Comparison of ENCODE assay signal across 1 cellular context in genomic region chr7:129054438-129055293, GRCh38.
TF ChIP-seq lines count a peak whose summit lies in the region.

TSS of gene TNPO3 (minus strand) at chr7:129055111. CDS start at chr7:129054770, 341 bp downstream.

TF ChIP-seq in HepG2, 621 proteins besides CTCF, POLR2A, EP300 and RAD21 (continued from another document and continues in another):
- TF ChIP-seq ZNF609 (CRISPR knock-in tag; IDR thresholded peaks at IDR 0.05; ENCODE audit: borderline replicate concordance) (peak; percentile 38; the same call in 1 of the 2 replicates), IKZF5 (CRISPR knock-in tag; IDR thresholded peaks at IDR 0.05) (peak; percentile 78), AHR (CRISPR knock-in tag; IDR thresholded peaks at IDR 0.05) (peak; percentile 79), DNMT3B (CRISPR knock-in tag; conservative IDR thresholded peaks at IDR 0.05) (no peak; the same call in 1 of the 2 replicates), PATZ1 (CRISPR knock-in tag; IDR thresholded peaks at IDR 0.05) (peak; percentile 22; the same call in 1 of the 2 replicates), USF2 (IDR thresholded peaks at IDR 0.05; ENCODE audit: low read depth, low read length) (no peak), USF2 (CRISPR knock-in tag; IDR thresholded peaks at IDR 0.05; ENCODE audit: borderline replicate concordance) (no peak), ZNF362 (CRISPR knock-in tag; IDR thresholded peaks at IDR 0.05; ENCODE audit: borderline replicate concordance) (peak; percentile 28; the same call in 1 of the 2 replicates), ZBTB26 (CRISPR knock-in tag; IDR thresholded peaks at IDR 0.05; ENCODE audit: borderline replicate concordance) (peak; percentile 57; the same call in 1 of the 2 replicates), EEA1 (CRISPR knock-in tag; IDR thresholded peaks at IDR 0.05; ENCODE audit: borderline replicate concordance) (peak; percentile 87; the same call in 1 of the 2 replicates), KMT2B (CRISPR knock-in tag; IDR thresholded peaks at IDR 0.05) (peak; percentile 88), ATF4 (CRISPR knock-in tag; IDR thresholded peaks at IDR 0.05) (peak in 1 of 2 experiments; percentile 18; a peak in 1 of 4 replicates), ZNF839 (CRISPR knock-in tag; IDR thresholded peaks at IDR 0.05; ENCODE audit: borderline replicate concordance) (peak; percentile 67; the same call in 1 of the 2 replicates), PHF21A (CRISPR knock-in tag; IDR thresholded peaks at IDR 0.05) (peak; percentile 78), UBTF (CRISPR knock-in tag; IDR thresholded peaks at IDR 0.05) (peak; percentile 92), ARID4A (CRISPR knock-in tag; IDR thresholded peaks at IDR 0.05; ENCODE audit: borderline replicate concordance) (peak; percentile 93), ZNF232 (CRISPR knock-in tag; IDR thresholded peaks at IDR 0.05; ENCODE audit: borderline replicate concordance) (no peak), ZNF605 (CRISPR knock-in tag; IDR thresholded peaks at IDR 0.05) (peak; percentile 52; the same call in 1 of the 2 replicates), ARNTL (CRISPR knock-in tag; IDR thresholded peaks at IDR 0.05) (0 out of 2 replicates have a peak, but pooled peaks have one; percentile 38), CENPX (CRISPR knock-in tag; IDR thresholded peaks at IDR 0.05) (no peak), PLRG1 (conservative IDR thresholded peaks at IDR 0.05) (no peak), ZBTB7A (CRISPR knock-in tag; IDR thresholded peaks at IDR 0.05) (peak; percentile 85), PCBP2 (optimal IDR thresholded peaks at IDR 0.05; ENCODE audit: low read depth, low read length, poor library complexity, severe bottlenecking) (peak; percentile 26), BHLHE40 (IDR thresholded peaks at IDR 0.05; ENCODE audit: low read length) (peak; percentile 57; the same call in 1 of the 2 replicates), ZNF557 (CRISPR knock-in tag; IDR thresholded peaks at IDR 0.05) (0 out of 2 replicates have a peak, but pooled peaks have one; percentile 55), ZNF687 (CRISPR knock-in tag; IDR thresholded peaks at IDR 0.05) (peak; percentile 90)
